21 cellular contexts compared by ENCODE assay signal in the genomic region with DNA sequence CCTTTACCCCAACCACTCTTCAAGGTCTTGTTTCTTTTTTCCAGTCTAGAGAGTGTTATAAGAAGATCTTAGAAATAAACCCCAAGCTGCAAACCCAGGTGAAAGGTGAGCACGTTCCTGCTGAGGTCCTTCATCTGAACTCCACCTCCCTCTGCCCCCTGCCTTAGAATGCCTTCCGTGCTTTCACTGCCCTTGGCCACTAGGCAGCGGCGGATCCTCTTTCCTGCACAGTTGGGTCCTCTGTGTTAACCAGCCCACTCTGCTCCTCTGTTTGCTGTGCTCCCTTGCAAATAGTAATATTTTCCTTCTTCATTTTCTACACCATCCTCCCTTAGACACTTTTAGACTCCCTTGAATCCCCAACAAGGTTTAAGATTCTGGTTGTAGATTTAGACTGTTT. TPM values are rescaled to one million over a fixed set of nuclear protein-coding genes. Genes with fewer than 3 reads are reported as not detected.
"Had no signal": no experiment of that assay in that cellular context is flagged by ENCODE, and none has a peak within 500 bp of the region (broad histone marks: within the 10 kb centered on the region; RNA-seq: fewer than 3 reads in every experiment).

No MANE protein-coding gene starts in this region.

- H3K27ac ChIP-seq: adrenal gland, coronary artery, esophagus squamous epithelium, hepatocyte, psoas muscle, right lobe of liver had no signal

- H3K4me3 ChIP-seq: adrenal gland, coronary artery, esophagus squamous epithelium, hepatocyte, psoas muscle, right lobe of liver had no signal

- H3K4me3 Mint-ChIP-seq: activated CD8-positive, alpha-beta T cell treated with anti-CD3 and anti-CD28 coated beads, Interleukin-2, amount 10 ng/mL, durations not matched to agents 7 days and 5 days; activated naive CD4-positive, alpha-beta T cell treated with anti-CD3 and anti-CD28 coated beads, Interleukin-2, amount 50 U/mL, for 24 hours; natural killer cell treated with Interleukin-12 subunit alpha and Interleukin-12 subunit beta and Interleukin-15 and Interleukin-18, amount 100 ng/mL, for 72 hours; stimulated activated naive CD8-positive, alpha-beta T cell treated with anti-CD3 and anti-CD28 coated beads, Interleukin-15, amount 100 ng/mL, for 72 hours; type B pancreatic cell had no signal

- DNase-seq: activated CD4-positive, alpha-beta T cell treated with anti-CD3 and anti-CD28 coated beads for 4 hours; activated CD8-positive, alpha-beta memory T cell treated with anti-CD3 and anti-CD28 coated beads, Interleukin-2, amount 50 U/mL, for 4 hours; activated CD8-positive, alpha-beta T cell treated with anti-CD3 and anti-CD28 coated beads, Interleukin-2, amount 10 ng/mL, durations not matched to agents 7 days and 5 days; activated effector memory CD4-positive, alpha-beta T cell treated with anti-CD3 and anti-CD28 coated beads, Interleukin-2, amount 50 U/mL, for 16 hours; activated T-cell treated with anti-CD3 and anti-CD28 coated beads, Interleukin-2, amount 50 U/mL, for 48 hours; adrenal gland; central memory CD4-positive, alpha-beta T cell; esophagus squamous epithelium; kidney glomerular epithelial cell; psoas muscle; right lobe of liver; stimulated activated naive CD8-positive, alpha-beta T cell treated with anti-CD3 and anti-CD28 coated beads, Interleukin-15, amount 100 ng/mL, for 72 hours; T1000 had no signal

- H3K9me3 ChIP-seq: adrenal gland, esophagus squamous epithelium, right lobe of liver had no signal

- H3K9me3 Mint-ChIP-seq: activated naive CD4-positive, alpha-beta T cell treated with anti-CD3 and anti-CD28 coated beads, Interleukin-2, amount 50 U/mL, for 24 hours; natural killer cell treated with Interleukin-12 subunit alpha and Interleukin-12 subunit beta and Interleukin-15 and Interleukin-18, amount 100 ng/mL, for 72 hours; stimulated activated naive CD8-positive, alpha-beta T cell treated with anti-CD3 and anti-CD28 coated beads, Interleukin-15, amount 100 ng/mL, for 72 hours; type B pancreatic cell had no signal

- H3K4me1 Mint-ChIP-seq: activated naive CD4-positive, alpha-beta T cell treated with anti-CD3 and anti-CD28 coated beads, Interleukin-2, amount 50 U/mL, for 24 hours; stimulated activated naive CD8-positive, alpha-beta T cell treated with anti-CD3 and anti-CD28 coated beads, Interleukin-15, amount 100 ng/mL, for 72 hours had no signal

- H3K27me3 ChIP-seq: adrenal gland, esophagus squamous epithelium, hepatocyte, right lobe of liver had no signal

- H3K79me2 ChIP-seq: hepatocyte had no signal

- H3K27me3 Mint-ChIP-seq: activated naive CD4-positive, alpha-beta T cell treated with anti-CD3 and anti-CD28 coated beads, Interleukin-2, amount 50 U/mL, for 24 hours; natural killer cell treated with Interleukin-12 subunit alpha and Interleukin-12 subunit beta and Interleukin-15 and Interleukin-18, amount 100 ng/mL, for 72 hours; stimulated activated naive CD8-positive, alpha-beta T cell treated with anti-CD3 and anti-CD28 coated beads, Interleukin-15, amount 100 ng/mL, for 72 hours; type B pancreatic cell had no signal

- H2AFZ ChIP-seq: hepatocyte had no signal

- H3K4me2 ChIP-seq: hepatocyte had no signal

- H3K4me1 ChIP-seq: esophagus squamous epithelium, psoas muscle, right lobe of liver had no signal

- ATAC-seq: activated CD8-positive, alpha-beta T cell treated with anti-CD3 and anti-CD28 coated beads, Interleukin-2, amount 10 ng/mL, durations not matched to agents 7 days and 5 days; natural killer cell treated with Interleukin-12 subunit alpha and Interleukin-12 subunit beta and Interleukin-15 and Interleukin-18, amount 100 ng/mL, for 72 hours; psoas muscle; right lobe of liver; stimulated activated naive CD8-positive, alpha-beta T cell treated with anti-CD3 and anti-CD28 coated beads, Interleukin-15, amount 100 ng/mL, for 72 hours had no signal

- H3K27ac Mint-ChIP-seq: activated CD8-positive, alpha-beta T cell treated with anti-CD3 and anti-CD28 coated beads, Interleukin-2, amount 10 ng/mL, durations not matched to agents 7 days and 5 days; activated naive CD4-positive, alpha-beta T cell treated with anti-CD3 and anti-CD28 coated beads, Interleukin-2, amount 50 U/mL, for 24 hours; natural killer cell treated with Interleukin-12 subunit alpha and Interleukin-12 subunit beta and Interleukin-15 and Interleukin-18, amount 100 ng/mL, for 72 hours; stimulated activated naive CD8-positive, alpha-beta T cell treated with anti-CD3 and anti-CD28 coated beads, Interleukin-15, amount 100 ng/mL, for 72 hours; type B pancreatic cell had no signal

RNA-seq across cellular contexts. Expression of gene ANKK1, which starts 48.8 kb away (rescaled TPM):
- total RNA-seq: activated CD8-positive, alpha-beta T cell treated with anti-CD3 and anti-CD28 coated beads, Interleukin-2, amount 10 ng/mL, durations not matched to agents 7 days and 5 days; endothelial cell of umbilical vein; osteoblast; temporal lobe had no signal
- polyA plus RNA-seq: endothelial cell of umbilical vein had no signal
